Comparison of ENCODE assay signal across 1 cellular context in the genomic region with DNA sequence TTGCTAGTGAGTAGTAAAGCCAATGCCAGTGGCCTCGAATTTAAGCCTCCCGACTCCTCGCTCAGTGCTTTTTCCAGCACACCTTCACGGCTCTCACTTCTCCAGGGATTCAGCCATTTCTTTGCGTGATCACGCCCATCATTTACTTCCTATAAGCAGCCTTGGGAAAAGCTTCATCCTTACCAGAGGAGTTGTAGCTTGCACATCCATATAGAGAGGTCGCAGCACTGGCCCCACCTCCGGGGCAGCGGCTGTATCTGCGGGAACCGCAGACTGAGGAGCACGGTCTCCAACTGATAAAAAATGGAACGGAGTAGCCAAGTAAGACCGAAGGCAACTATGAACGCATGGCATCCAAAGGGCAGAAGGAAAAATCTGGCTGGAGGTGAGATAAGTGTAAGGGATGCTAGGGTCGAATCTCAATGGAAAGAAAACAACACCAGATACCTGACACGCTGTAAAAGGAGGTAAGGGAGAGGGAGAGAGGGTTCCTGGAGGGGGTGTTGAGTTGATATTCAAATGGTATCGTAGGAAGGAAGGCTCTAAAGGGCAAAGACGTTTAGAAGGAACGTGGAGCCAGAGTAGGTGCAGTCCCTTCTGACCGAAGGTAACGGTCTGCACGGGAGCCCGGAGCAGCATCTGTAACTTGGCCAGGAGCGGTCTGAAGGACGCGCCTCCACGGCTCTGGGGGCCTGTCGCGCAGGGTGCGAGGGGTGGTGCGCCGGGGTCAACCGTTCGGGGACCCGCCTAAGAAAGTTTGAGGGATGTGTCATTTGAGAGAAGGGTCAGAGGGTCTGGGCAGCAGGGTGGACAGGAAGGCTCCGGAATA.
TF ChIP-seq lines count a peak whose summit lies in the region.

No MANE protein-coding gene starts in this region.

TF ChIP-seq in HepG2, 621 proteins besides CTCF, POLR2A, EP300 and RAD21 (continued from another document and continues in another):
- no peak for TF ChIP-seq ZNF776 (CRISPR knock-in tag; IDR thresholded peaks at IDR 0.05)
- TF ChIP-seq NCOR1 (IDR thresholded peaks at IDR 0.05; ENCODE audit: borderline replicate concordance, low read length): no peak
- peak; percentile 96; the same call in 1 of the 2 replicates for TF ChIP-seq GTF3A (CRISPR knock-in tag; conservative IDR thresholded peaks at IDR 0.05)
- TF ChIP-seq MEIS2 (CRISPR knock-in tag; IDR thresholded peaks at IDR 0.05): no peak
- TF ChIP-seq ZSCAN12 (CRISPR knock-in tag; IDR thresholded peaks at IDR 0.05): no peak
- TF ChIP-seq, protein P1, sequence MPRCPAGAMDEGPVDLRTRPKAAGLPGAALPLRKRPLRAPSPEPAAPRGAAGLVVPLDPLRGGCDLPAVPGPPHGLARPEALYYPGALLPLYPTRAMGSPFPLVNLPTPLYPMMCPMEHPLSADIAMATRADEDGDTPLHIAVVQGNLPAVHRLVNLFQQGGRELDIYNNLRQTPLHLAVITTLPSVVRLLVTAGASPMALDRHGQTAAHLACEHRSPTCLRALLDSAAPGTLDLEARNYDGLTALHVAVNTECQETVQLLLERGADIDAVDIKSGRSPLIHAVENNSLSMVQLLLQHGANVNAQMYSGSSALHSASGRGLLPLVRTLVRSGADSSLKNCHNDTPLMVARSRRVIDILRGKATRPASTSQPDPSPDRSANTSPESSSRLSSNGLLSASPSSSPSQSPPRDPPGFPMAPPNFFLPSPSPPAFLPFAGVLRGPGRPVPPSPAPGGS (CRISPR knock-in tag; IDR thresholded peaks at IDR 0.05): no peak
- no peak for TF ChIP-seq DNMT1 (CRISPR knock-in tag; IDR thresholded peaks at IDR 0.05)
- TF ChIP-seq ARNTL (CRISPR knock-in tag; IDR thresholded peaks at IDR 0.05): 0 out of 2 replicates have a peak, but pooled peaks have one; percentile 45
- no peak for TF ChIP-seq NFE2L1 (CRISPR knock-in tag; IDR thresholded peaks at IDR 0.05; ENCODE audit: borderline replicate concordance)
- peak; percentile 6; the same call in 1 of the 2 replicates for TF ChIP-seq ZNF24 (IDR thresholded peaks at IDR 0.05)
- peak; percentile 31 for TF ChIP-seq TAF15 (IDR thresholded peaks at IDR 0.05; ENCODE audit: low read depth, low read length, poor library complexity, severe bottlenecking)
- TF ChIP-seq FOSL1 (CRISPR knock-in tag; IDR thresholded peaks at IDR 0.05; ENCODE audit: borderline replicate concordance): no peak
- TF ChIP-seq CBFB (CRISPR knock-in tag; IDR thresholded peaks at IDR 0.05): peak; percentile 20; the same call in 1 of the 2 replicates
- TF ChIP-seq ZNF598 (CRISPR knock-in tag; IDR thresholded peaks at IDR 0.05; ENCODE audit: borderline replicate concordance): no peak; the same call in 1 of the 2 replicates
- TF ChIP-seq ZNF800 (CRISPR knock-in tag; IDR thresholded peaks at IDR 0.05): no peak
- no peak for TF ChIP-seq MZF1 (CRISPR knock-in tag; IDR thresholded peaks at IDR 0.05; ENCODE audit: borderline replicate concordance)
- TF ChIP-seq HES4 (CRISPR knock-in tag; IDR thresholded peaks at IDR 0.05; ENCODE audit: borderline replicate concordance): no peak
- TF ChIP-seq MAFK (conservative IDR thresholded peaks at IDR 0.05 in 1 of 2, IDR thresholded peaks at IDR 0.05 in 1 of 2; ENCODE audit: low read length in 2 of 2): no peak
- TF ChIP-seq ZNF235 (CRISPR knock-in tag; IDR thresholded peaks at IDR 0.05; ENCODE audit: borderline replicate concordance): no peak
- TF ChIP-seq ZNF530 (CRISPR knock-in tag; IDR thresholded peaks at IDR 0.05; ENCODE audit: low read depth): no peak
- no peak for TF ChIP-seq SRY (CRISPR knock-in tag; IDR thresholded peaks at IDR 0.05)
- TF ChIP-seq, protein P2, sequence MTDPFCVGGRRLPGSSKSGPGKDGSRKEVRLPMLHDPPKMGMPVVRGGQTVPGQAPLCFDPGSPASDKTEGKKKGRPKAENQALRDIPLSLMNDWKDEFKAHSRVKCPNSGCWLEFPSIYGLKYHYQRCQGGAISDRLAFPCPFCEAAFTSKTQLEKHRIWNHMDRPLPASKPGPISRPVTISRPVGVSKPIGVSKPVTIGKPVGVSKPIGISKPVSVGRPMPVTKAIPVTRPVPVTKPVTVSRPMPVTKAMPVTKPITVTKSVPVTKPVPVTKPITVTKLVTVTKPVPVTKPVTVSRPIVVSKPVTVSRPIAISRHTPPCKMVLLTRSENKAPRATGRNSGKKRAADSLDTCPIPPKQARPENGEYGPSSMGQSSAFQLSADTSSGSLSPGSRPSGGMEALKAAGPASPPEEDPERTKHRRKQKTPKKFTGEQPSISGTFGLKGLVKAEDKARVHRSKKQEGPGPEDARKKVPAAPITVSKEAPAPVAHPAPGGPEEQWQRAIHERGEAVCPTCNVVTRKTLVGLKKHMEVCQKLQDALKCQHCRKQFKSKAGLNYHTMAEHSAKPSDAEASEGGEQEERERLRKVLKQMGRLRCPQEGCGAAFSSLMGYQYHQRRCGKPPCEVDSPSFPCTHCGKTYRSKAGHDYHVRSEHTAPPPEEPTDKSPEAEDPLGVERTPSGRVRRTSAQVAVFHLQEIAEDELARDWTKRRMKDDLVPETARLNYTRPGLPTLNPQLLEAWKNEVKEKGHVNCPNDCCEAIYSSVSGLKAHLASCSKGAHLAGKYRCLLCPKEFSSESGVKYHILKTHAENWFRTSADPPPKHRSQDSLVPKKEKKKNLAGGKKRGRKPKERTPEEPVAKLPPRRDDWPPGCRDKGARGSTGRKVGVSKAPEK (CRISPR knock-in tag; IDR thresholded peaks at IDR 0.05; ENCODE audit: borderline replicate concordance): 0 out of 2 replicates have a peak, but pooled peaks have one; percentile 38
- TF ChIP-seq TFE3 (CRISPR knock-in tag; IDR thresholded peaks at IDR 0.05): no peak; the same call in 1 of the 2 replicates
- no peak for TF ChIP-seq SMYD3 (CRISPR knock-in tag; IDR thresholded peaks at IDR 0.05)
- TF ChIP-seq, protein P3, sequence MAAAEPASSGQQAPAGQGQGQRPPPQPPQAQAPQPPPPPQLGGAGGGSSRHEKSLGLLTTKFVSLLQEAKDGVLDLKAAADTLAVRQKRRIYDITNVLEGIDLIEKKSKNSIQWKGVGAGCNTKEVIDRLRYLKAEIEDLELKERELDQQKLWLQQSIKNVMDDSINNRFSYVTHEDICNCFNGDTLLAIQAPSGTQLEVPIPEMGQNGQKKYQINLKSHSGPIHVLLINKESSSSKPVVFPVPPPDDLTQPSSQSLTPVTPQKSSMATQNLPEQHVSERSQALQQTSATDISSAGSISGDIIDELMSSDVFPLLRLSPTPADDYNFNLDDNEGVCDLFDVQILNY (CRISPR knock-in tag; conservative IDR thresholded peaks at IDR 0.05): no peak
- no peak for TF ChIP-seq MLLT10 (CRISPR knock-in tag; IDR thresholded peaks at IDR 0.05)
- TF ChIP-seq SP5 (CRISPR knock-in tag; IDR thresholded peaks at IDR 0.05; ENCODE audit: borderline replicate concordance, low read depth): no peak
- TF ChIP-seq, protein P4, sequence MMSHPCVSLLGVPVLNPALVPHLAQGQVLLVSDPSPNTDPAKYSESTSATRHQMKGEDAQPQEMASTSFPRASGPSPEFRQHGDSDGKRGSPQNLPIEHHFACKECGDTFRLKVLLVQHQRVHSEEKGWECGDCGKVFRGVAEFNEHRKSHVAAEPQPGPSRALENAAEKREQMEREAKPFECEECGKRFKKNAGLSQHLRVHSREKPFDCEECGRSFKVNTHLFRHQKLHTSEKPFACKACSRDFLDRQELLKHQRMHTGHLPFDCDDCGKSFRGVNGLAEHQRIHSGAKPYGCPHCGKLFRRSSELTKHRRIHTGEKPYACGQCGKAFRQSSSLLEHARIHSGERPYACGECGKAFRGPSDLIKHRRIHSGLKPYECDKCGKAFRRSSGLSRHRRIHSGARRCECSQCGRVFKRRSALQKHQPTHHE (CRISPR knock-in tag; IDR thresholded peaks at IDR 0.05; ENCODE audit: borderline replicate concordance): no peak
- TF ChIP-seq CAMTA2 (CRISPR knock-in tag; IDR thresholded peaks at IDR 0.05; ENCODE audit: borderline replicate concordance): no peak
- TF ChIP-seq, protein P5, sequence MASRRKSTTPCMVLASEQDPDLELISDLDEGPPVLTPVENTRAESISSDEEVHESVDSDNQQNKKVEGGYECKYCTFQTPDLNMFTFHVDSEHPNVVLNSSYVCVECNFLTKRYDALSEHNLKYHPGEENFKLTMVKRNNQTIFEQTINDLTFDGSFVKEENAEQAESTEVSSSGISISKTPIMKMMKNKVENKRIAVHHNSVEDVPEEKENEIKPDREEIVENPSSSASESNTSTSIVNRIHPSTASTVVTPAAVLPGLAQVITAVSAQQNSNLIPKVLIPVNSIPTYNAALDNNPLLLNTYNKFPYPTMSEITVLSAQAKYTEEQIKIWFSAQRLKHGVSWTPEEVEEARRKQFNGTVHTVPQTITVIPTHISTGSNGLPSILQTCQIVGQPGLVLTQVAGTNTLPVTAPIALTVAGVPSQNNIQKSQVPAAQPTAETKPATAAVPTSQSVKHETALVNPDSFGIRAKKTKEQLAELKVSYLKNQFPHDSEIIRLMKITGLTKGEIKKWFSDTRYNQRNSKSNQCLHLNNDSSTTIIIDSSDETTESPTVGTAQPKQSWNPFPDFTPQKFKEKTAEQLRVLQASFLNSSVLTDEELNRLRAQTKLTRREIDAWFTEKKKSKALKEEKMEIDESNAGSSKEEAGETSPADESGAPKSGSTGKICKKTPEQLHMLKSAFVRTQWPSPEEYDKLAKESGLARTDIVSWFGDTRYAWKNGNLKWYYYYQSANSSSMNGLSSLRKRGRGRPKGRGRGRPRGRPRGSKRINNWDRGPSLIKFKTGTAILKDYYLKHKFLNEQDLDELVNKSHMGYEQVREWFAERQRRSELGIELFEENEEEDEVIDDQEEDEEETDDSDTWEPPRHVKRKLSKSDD (CRISPR knock-in tag; IDR thresholded peaks at IDR 0.05; ENCODE audit: low read depth): no peak
- TF ChIP-seq ZFX (CRISPR knock-in tag; IDR thresholded peaks at IDR 0.05; ENCODE audit: low read depth): no peak
- no peak for TF ChIP-seq KAT7 (CRISPR knock-in tag; IDR thresholded peaks at IDR 0.05; ENCODE audit: borderline replicate concordance)
- no peak for TF ChIP-seq RELA (CRISPR knock-in tag; IDR thresholded peaks at IDR 0.05)
- TF ChIP-seq THAP11 (CRISPR knock-in tag; IDR thresholded peaks at IDR 0.05): no peak
- TF ChIP-seq CBX2 (IDR thresholded peaks at IDR 0.05; ENCODE audit: low read depth, low read length): no peak
- TF ChIP-seq CBX2 (CRISPR knock-in tag; IDR thresholded peaks at IDR 0.05; ENCODE audit: low read depth): no peak
- TF ChIP-seq KDM6A (CRISPR knock-in tag; IDR thresholded peaks at IDR 0.05; ENCODE audit: low read depth): no peak
- TF ChIP-seq GFI1 (CRISPR knock-in tag; IDR thresholded peaks at IDR 0.05; ENCODE audit: borderline replicate concordance): no peak
- TF ChIP-seq, protein P6, sequence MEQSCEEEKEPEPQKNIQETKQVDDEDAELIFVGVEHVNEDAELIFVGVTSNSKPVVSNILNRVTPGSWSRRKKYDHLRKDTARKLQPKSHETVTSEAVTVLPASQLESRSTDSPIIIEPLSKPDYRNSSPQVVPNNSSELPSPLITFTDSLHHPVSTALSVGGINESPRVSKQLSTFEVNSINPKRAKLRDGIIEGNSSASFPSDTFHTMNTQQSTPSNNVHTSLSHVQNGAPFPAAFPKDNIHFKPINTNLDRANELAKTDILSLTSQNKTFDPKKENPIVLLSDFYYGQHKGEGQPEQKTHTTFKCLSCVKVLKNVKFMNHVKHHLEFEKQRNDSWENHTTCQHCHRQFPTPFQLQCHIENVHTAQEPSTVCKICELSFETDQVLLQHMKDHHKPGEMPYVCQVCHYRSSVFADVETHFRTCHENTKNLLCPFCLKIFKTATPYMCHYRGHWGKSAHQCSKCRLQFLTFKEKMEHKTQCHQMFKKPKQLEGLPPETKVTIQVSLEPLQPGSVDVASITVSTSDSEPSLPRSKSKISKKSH (CRISPR knock-in tag; IDR thresholded peaks at IDR 0.05; ENCODE audit: borderline replicate concordance): no peak
- no peak for TF ChIP-seq TEAD2 (CRISPR knock-in tag; IDR thresholded peaks at IDR 0.05)
- no peak for TF ChIP-seq NCOA2 (CRISPR knock-in tag; IDR thresholded peaks at IDR 0.05)
- no peak for TF ChIP-seq SOX6 (IDR thresholded peaks at IDR 0.05)
- no peak for TF ChIP-seq SOX6 (CRISPR knock-in tag; IDR thresholded peaks at IDR 0.05)
- TF ChIP-seq TBX3 (IDR thresholded peaks at IDR 0.05; ENCODE audit: borderline replicate concordance): no peak; the same call in 1 of the 2 replicates
- no peak for TF ChIP-seq ZSCAN31 (CRISPR knock-in tag; IDR thresholded peaks at IDR 0.05; ENCODE audit: low read depth)
- TF ChIP-seq SMARCC2 (IDR thresholded peaks at IDR 0.05): no peak
- TF ChIP-seq SRF (IDR thresholded peaks at IDR 0.05; ENCODE audit: low read depth, low read length): no peak
- TF ChIP-seq SAP130 (CRISPR knock-in tag; IDR thresholded peaks at IDR 0.05; ENCODE audit: low read depth): no peak; the same call in 1 of the 2 replicates
- TF ChIP-seq GPN1 (CRISPR knock-in tag; IDR thresholded peaks at IDR 0.05; ENCODE audit: borderline replicate concordance): no peak
